8 cellular contexts compared by ENCODE assay signal in genomic region chr9:94860678-94861588, GRCh38.
A peak's percentile ranks its signal among the peaks of the same experiment; 100 is the strongest.
DNase-seq lines count a peak whose midpoint lies in the region; ATAC-seq lines count a peak whose summit lies in the region.

No MANE protein-coding gene starts in this region.

- H3K9ac ChIP-seq in rectal smooth muscle tissue (ENCODE audit: low read length), result no peak overlapping the region

- H3K36me3 Mint-ChIP-seq in activated naive CD4-positive, alpha-beta T cell treated with anti-CD3 and anti-CD28 coated beads, Interleukin-2, amount 50 U/mL, for 72 hours, result peaks cover 6 to 7% of the 10 kb centered on the region in 2 donors

- H3K36me3 ChIP-seq in SJSA1 (no peaks in the 10 kb centered on the region), rectal smooth muscle tissue (ENCODE audit: control insufficient read depth, insufficient read depth, low read length) (no peaks in the 10 kb centered on the region)

- H3K27ac Mint-ChIP-seq in activated naive CD4-positive, alpha-beta T cell treated with anti-CD3 and anti-CD28 coated beads, Interleukin-2, amount 50 U/mL, for 72 hours, result peak overlapping the region; percentile 39 to 50

- H3K4me1 ChIP-seq in SJSA1 (replicated peaks), result peaks cover 45% of the 10 kb centered on the region
- H3K4me1 ChIP-seq in rectal smooth muscle tissue (ENCODE audit: control insufficient read depth, insufficient read depth, low read length), result peaks cover 12% of the 10 kb centered on the region

- ATAC-seq in HG03354 (IDR thresholded peaks at IDR 0.05; ENCODE audit: poor library complexity, severe bottlenecking, unreplicated experiment), result peak; percentile 94
- ATAC-seq in activated naive CD4-positive, alpha-beta T cell treated with anti-CD3 and anti-CD28 coated beads, Interleukin-2, amount 50 U/mL, for 72 hours, result peak; percentile 87 to 89

- H3K9me3 Mint-ChIP-seq in activated naive CD4-positive, alpha-beta T cell treated with anti-CD3 and anti-CD28 coated beads, Interleukin-2, amount 50 U/mL, for 72 hours, result peaks cover 3 to 5% of the 10 kb centered on the region in 2 donors

- DNase-seq in AG20443 (ENCODE audit: low spot score), result peak; percentile 82
- DNase-seq in GM19238 (ENCODE audit: insufficient read length, low spot score), result peak; percentile 76
- DNase-seq in SJSA1 (ENCODE audit: low read depth in 1 of 2, low spot score in 2 of 2), result peak; percentile 73 to 75
- DNase-seq in activated naive CD4-positive, alpha-beta T cell treated with anti-CD3 and anti-CD28 coated beads, Interleukin-2, amount 50 U/mL, for 72 hours (ENCODE audit: low spot score in 2 of 2), result peak; percentile 51 to 69
- no peak for DNase-seq in hypothalamus (lab: John Stamatoyannopoulos, UW)
- no peak for DNase-seq in epidermal melanocyte (ENCODE audit: insufficient read length, low spot score)

- H3K27me3 ChIP-seq in SJSA1 (replicated peaks) (no peaks in the 10 kb centered on the region), rectal smooth muscle tissue (ENCODE audit: control insufficient read depth, insufficient read depth, low read length) (no peaks in the 10 kb centered on the region)

- H3K27ac ChIP-seq in SJSA1, result peak overlapping the region; percentile 53
- H3K27ac ChIP-seq in rectal smooth muscle tissue (ENCODE audit: low read depth, low read length), result no peak overlapping the region

- H3K4me3 ChIP-seq in SJSA1, result no peak overlapping the region
- H3K4me3 ChIP-seq in rectal smooth muscle tissue (ENCODE audit: low read length), result peak overlapping the region; percentile 6

- H3K9me3 ChIP-seq in SJSA1 (replicated peaks), result no peaks in the 10 kb centered on the region

Comparison
In these comparisons a context has a peak if more than half of its experiments do, and no peak if none do; other contexts are left out.
1. DNase-seq: peak in AG20443 (single experiment), GM19238 (single experiment), SJSA1 (2 of 2) and activated naive CD4-positive, alpha-beta T cell treated with anti-CD3 and anti-CD28 coated beads, Interleukin-2, amount 50 U/mL, for 72 hours (2 of 2); none in hypothalamus (0 of 51) and epidermal melanocyte (single experiment).